ENCODE assay signal across 16 cellular contexts in genomic region chr17:37148171-37148570, GRCh38.
A peak's percentile ranks its signal among the peaks of the same experiment; 100 is the strongest.
DNase-seq lines count a peak whose midpoint lies in the region; ATAC-seq and TF ChIP-seq lines count a peak whose summit lies in the region.
"Had no signal": no experiment of that assay in that cellular context is flagged by ENCODE, and none has a peak within 500 bp of the region (broad histone marks: within the 10 kb centered on the region; RNA-seq: fewer than 3 reads in every experiment).

No MANE protein-coding gene starts in this region.

- H3K4me1 ChIP-seq in OCI-LY1 (ENCODE audit: insufficient read depth, low read length, severe bottlenecking) = peaks cover 38% of the 10 kb centered on the region
- peaks cover 5% of the 10 kb centered on the region for H3K4me1 ChIP-seq in hepatocyte (ENCODE audit: insufficient read depth)
- H3K4me1 ChIP-seq in spleen = peaks cover 0 to 11% (median 1%) of the 10 kb centered on the region in 6 donors
- H3K4me1 ChIP-seq: psoas muscle, tibial nerve had no signal

- H3K9me3 ChIP-seq in OCI-LY1 (ENCODE audit: low read length) = no peaks in the 10 kb centered on the region
- H3K9me3 ChIP-seq in hepatocyte (ENCODE audit: low read depth) = no peaks in the 10 kb centered on the region
- H3K9me3 ChIP-seq in spleen = no peaks in the 10 kb centered on the region
- H3K9me3 ChIP-seq: psoas muscle, tibial nerve had no signal

- peak; percentile 69 for ATAC-seq in sciatic nerve
- ATAC-seq in HG03457 (IDR thresholded peaks at IDR 0.05; ENCODE audit: unreplicated experiment) = no peak
- ATAC-seq: psoas muscle had no signal

- H3K4me3 ChIP-seq in OCI-LY1 (ENCODE audit: low read depth, low read length, poor library complexity, severe bottlenecking) (peak overlapping the region; percentile 52), hepatocyte (no peak overlapping the region), spleen (no peak overlapping the region)
- H3K4me3 ChIP-seq: psoas muscle, tibial nerve had no signal

- H3K27ac ChIP-seq in OCI-LY1 (ENCODE audit: low read depth, low read length, poor library complexity, severe bottlenecking) = peak overlapping the region; percentile 96
- H3K27ac ChIP-seq in caudate nucleus (ENCODE audit: low read depth, low read length) = peak overlapping the region; percentile 3
- H3K27ac ChIP-seq in hepatocyte = no peak overlapping the region
- H3K27ac ChIP-seq in spleen = no peak overlapping the region
- H3K27ac ChIP-seq: psoas muscle, tibial nerve had no signal

- WGBS in hepatocyte (ENCODE audit: low lambda C conversion rate, missing lambda C conversion rate) = 88% methylated on average over 2 of the region's 2 CpGs
- WGBS in spleen, 5 donors = 86 to 100% (median 89%) methylated on average over 2 of the region's 2 CpGs

- peaks cover 3% of the 10 kb centered on the region; the same call in 1 of the 2 replicates for H3F3A ChIP-seq in OCI-LY1 (ENCODE audit: insufficient read depth, low read length)

- peaks cover 38% of the 10 kb centered on the region; the same call in 1 of the 2 replicates for H3K36me3 ChIP-seq in OCI-LY1 (ENCODE audit: insufficient read depth, low read length)
- H3K36me3 ChIP-seq in hepatocyte (replicated peaks; ENCODE audit: insufficient read depth, low read depth) = no peaks in the 10 kb centered on the region
- H3K36me3 ChIP-seq in spleen = peaks cover 0 to 39% (median 2%) of the 10 kb centered on the region in 6 donors

- peak in 5 of 61 donors; percentile 2 to 17 (median 8) for DNase-seq in caudate nucleus (lab: John Stamatoyannopoulos, UW)
- DNase-seq in hepatocyte (ENCODE audit: low spot score) = no peak
- DNase-seq in sciatic nerve (ENCODE audit: low spot score) = no peak
- DNase-seq in A172 (ENCODE audit: low spot score) = no peak
- no peak for DNase-seq in stimulated activated naive CD4-positive, alpha-beta T cell (lab: John Stamatoyannopoulos, UW)
- no peak for DNase-seq in spleen
- DNase-seq: activated CD4-positive, alpha-beta T cell treated with anti-CD3 and anti-CD28 coated beads, Interleukin-2, amount 10 ng/mL, durations not matched to agents 7 days and 5 days; DMS79; dorsolateral prefrontal cortex; NCI-H1417 treated with DMSO at 0.1 percent for 48 hours; psoas muscle; SHP77; stimulated activated CD4-positive, alpha-beta T cell treated with anti-CD3 and anti-CD28 coated beads, Interleukin-2, amount 100 ng/mL, for 48 hours had no signal

- H3K27me3 ChIP-seq in OCI-LY1 (ENCODE audit: insufficient read depth, low read length) (no peaks in the 10 kb centered on the region), hepatocyte (no peaks in the 10 kb centered on the region), spleen (replicated peaks in 1 of 7) (no peaks in the 10 kb centered on the region)
- H3K27me3 ChIP-seq: dorsolateral prefrontal cortex, tibial nerve had no signal

- no peak overlapping the region for H2AFZ ChIP-seq in OCI-LY1 (ENCODE audit: low read length)
- no peak overlapping the region for H2AFZ ChIP-seq in hepatocyte

- no peak for TF ChIP-seq POLR2A in spleen (IDR thresholded peaks at IDR 0.05)

- H3K9me2 ChIP-seq in OCI-LY1 (ENCODE audit: low read depth, low read length) (no peaks in the 10 kb centered on the region), hepatocyte (replicated peaks; ENCODE audit: insufficient read depth) (no peaks in the 10 kb centered on the region)

- peak overlapping the region; percentile 71; the same call in 1 of the 2 replicates for H3K4me2 ChIP-seq in OCI-LY1 (ENCODE audit: low read length)
- peak overlapping the region; percentile 48 for H3K4me2 ChIP-seq in hepatocyte

- H3K9ac ChIP-seq in OCI-LY1 (ENCODE audit: low read length) = no peak overlapping the region

- H4K20me1 ChIP-seq in OCI-LY1 (ENCODE audit: insufficient read depth, low read length) = no peaks in the 10 kb centered on the region
- no peaks in the 10 kb centered on the region for H4K20me1 ChIP-seq in hepatocyte (ENCODE audit: insufficient read depth, poor library complexity, severe bottlenecking)

- H3K79me2 ChIP-seq in OCI-LY1 (ENCODE audit: insufficient read depth, low read length) = no peaks in the 10 kb centered on the region
- H3K79me2 ChIP-seq in hepatocyte = no peaks in the 10 kb centered on the region

- TF ChIP-seq CTCF in OCI-LY1 (IDR thresholded peaks at IDR 0.05; ENCODE audit: low read length) (no peak), hepatocyte (IDR thresholded peaks at IDR 0.05; ENCODE audit: poor library complexity) (no peak), spleen (IDR thresholded peaks at IDR 0.05 in 8 of 11, conservative IDR thresholded peaks at IDR 0.05 in 3 of 11) (no peak)

- intact Hi-C loops in sciatic nerve (cut with DNase I) (no loop called here), spleen (cut with DNase I; ENCODE audit: low total_unique reads) (no loop called here)

Comparison
In these comparisons a context has a peak if more than half of its experiments do, and no peak if none do; other contexts are left out.
1. H3K27ac ChIP-seq: peak in OCI-LY1 (single experiment) and caudate nucleus (single experiment); none in hepatocyte (single experiment) and spleen (0 of 8).